ENCODE assay signal across 18 cellular contexts in genomic region chr1:193110246-193110645, GRCh38. TPM values are rescaled to one million over a fixed set of nuclear protein-coding genes. Genes with fewer than 3 reads are reported as not detected.
DNase-seq lines count a peak whose midpoint lies in the region; ATAC-seq, FAIRE-seq and TF ChIP-seq lines count a peak whose summit lies in the region.
"Had no signal": no experiment of that assay in that cellular context is flagged by ENCODE, and none has a peak within 500 bp of the region (broad histone marks: within the 10 kb centered on the region; RNA-seq: fewer than 3 reads in every experiment).

No MANE protein-coding gene starts in this region.

- H2BK120ac ChIP-seq in trophoblast cell (ENCODE audit: insufficient read depth, low read length, poor library complexity), result no peak overlapping the region

- no peak overlapping the region for H2BK5ac ChIP-seq in trophoblast cell (ENCODE audit: low read depth, low read length, poor library complexity)

- RAD21 ChIA-PET in GM12878 (lab: Charles Lee; ENCODE audit: unreplicated experiment), result interaction anchor here (1.1 kb wide), 1 partner anchor 40 kb away, joined by 4 read pairs; no protein-coding TSS in a partner anchor

- no TSS peak for BruUV-seq in GM12878 (replicated peaks; lab: Mats Ljungman, UMichigan)

- H3K4me2 ChIP-seq in SK-N-SH, result no peak overlapping the region
- H3K4me2 ChIP-seq in GM12878 (ENCODE audit: control insufficient read depth, insufficient read depth), result no peak overlapping the region
- no peak overlapping the region for H3K4me2 ChIP-seq in trophoblast cell (ENCODE audit: low read length)
- H3K4me2 ChIP-seq: BLaER1 treated with 17β-estradiol and CSF1 and Interleukin-3, amounts not matched to agents 10 nM and 100 nM had no signal

- H3K27ac ChIP-seq in SK-N-SH (ENCODE audit: low read depth in 2 of 2, low read length in 1 of 2) (no peak overlapping the region), GM12878 (ENCODE audit: control insufficient read depth, insufficient read depth) (no peak overlapping the region), trophoblast cell (ENCODE audit: low read depth, low read length) (no peak overlapping the region)
- H3K27ac ChIP-seq: 22Rv1; BLaER1 treated with 17β-estradiol and CSF1 and Interleukin-3, amounts not matched to agents 10 nM and 100 nM had no signal

- no peak overlapping the region for H4K91ac ChIP-seq in trophoblast cell (ENCODE audit: low read depth, low read length)

- H2AFZ ChIP-seq in SK-N-SH (ENCODE audit: low read depth) (0 out of 2 replicates have a peak overlapping the region, but pooled peaks have one; percentile 88), GM12878 (ENCODE audit: control insufficient read depth, low read depth, low read length) (no peak overlapping the region), trophoblast cell (ENCODE audit: insufficient read depth, low read length, poor library complexity) (no peak overlapping the region)

- WGBS in SK-N-SH (ENCODE audit: low lambda C conversion rate), result 100% methylated on average over 1 of the region's 1 CpG
- WGBS in GM12878 (ENCODE audit: insufficient coverage, insufficient replicate concordance, low lambda C conversion rate, missing lambda C conversion rate), result 56% methylated on average over 1 of the region's 1 CpG
- no CpG with 5 or more reads among the region's 1 CpG for WGBS in trophoblast cell (ENCODE audit: extremely low coverage, insufficient coverage, insufficient read length)

- no peak for ATAC-seq in SK-N-SH treated with all-trans-retinoic acid at 6 μM for 48 hours
- ATAC-seq in GM12878, result no peak
- no peak for ATAC-seq in HG03045 (IDR thresholded peaks at IDR 0.05; ENCODE audit: unreplicated experiment)
- ATAC-seq: CD8-positive, alpha-beta T cell had no signal

- H3K36me3 ChIP-seq in SK-N-SH (replicated peaks in 1 of 2; ENCODE audit: control insufficient read depth in 1 of 2, insufficient read depth in 2 of 2, low read length in 1 of 2), result no peaks in the 10 kb centered on the region
- H3K36me3 ChIP-seq in GM12878 (ENCODE audit: control insufficient read depth in 2 of 2, insufficient read depth in 2 of 2, low read length in 1 of 2), result no peaks in the 10 kb centered on the region
- H3K36me3 ChIP-seq in trophoblast cell (ENCODE audit: control insufficient read depth in 1 of 2, insufficient read depth in 2 of 2, low read length in 2 of 2), result no peaks in the 10 kb centered on the region
- H3K36me3 ChIP-seq: BLaER1 treated with 17β-estradiol and CSF1 and Interleukin-3, amounts not matched to agents 10 nM and 100 nM had no signal

- H3K23ac ChIP-seq in trophoblast cell (ENCODE audit: low read length), result no peak overlapping the region

- no peak overlapping the region for H4K12ac ChIP-seq in trophoblast cell (ENCODE audit: low read depth, low read length)

- H3K9ac ChIP-seq in SK-N-SH (no peak overlapping the region), GM12878 (ENCODE audit: control insufficient read depth, insufficient read depth, low read length) (no peak overlapping the region), trophoblast cell (ENCODE audit: low read length) (no peak overlapping the region)
- H3K9ac ChIP-seq: BLaER1 treated with 17β-estradiol and CSF1 and Interleukin-3, amounts not matched to agents 10 nM and 100 nM had no signal

- DNase-seq in SK-N-SH (no peak), GM12878 (ENCODE audit: low read depth, low spot score) (no peak), trophoblast cell (no peak), NOMO-1 treated with DMSO at 0.1 percent for 48 hours (lab: John Stamatoyannopoulos, UW; ENCODE audit: unreplicated experiment) (no peak), retina (no peak), NCI-H1092 treated with DMSO at 0.1 percent for 48 hours (lab: John Stamatoyannopoulos, UW) (no peak)
- DNase-seq: CD8-positive, alpha-beta T cell; DMS153; KG1; NCI-H1105; NCI-H146; NCI-H2029; NCI-H2227 treated with DMSO at 0.1 percent for 48 hours; NCI-H510A had no signal

- no peak overlapping the region for H4K8ac ChIP-seq in trophoblast cell (ENCODE audit: low read depth, low read length)

- FAIRE-seq in GM12878 (lab: Jason Lieb, UNC), result peak; percentile 41

- in situ Hi-C loops in GM12878 (cut with MboI), result no loop called here

- TF ChIP-seq RAD21 in SK-N-SH (IDR thresholded peaks at IDR 0.05; ENCODE audit: low read length) (no peak), GM12878 (IDR thresholded peaks at IDR 0.05; ENCODE audit: insufficient read depth, low read depth, low read length) (no peak)

- H2BK12ac ChIP-seq in trophoblast cell (ENCODE audit: low read length), result peak overlapping the region; percentile 58

- H3K79me1 ChIP-seq in trophoblast cell (ENCODE audit: low read length), result peaks cover 2% of the 10 kb centered on the region

- no peaks in the 10 kb centered on the region for H3K27me3 ChIP-seq in SK-N-SH (ENCODE audit: insufficient read depth)
- H3K27me3 ChIP-seq in GM12878 (replicated peaks in 1 of 2; ENCODE audit: control insufficient read depth in 2 of 2, insufficient read depth in 2 of 2, low read length in 1 of 2), result no peaks in the 10 kb centered on the region
- H3K27me3 ChIP-seq in trophoblast cell (ENCODE audit: insufficient read depth, low read length), result no peaks in the 10 kb centered on the region
- H3K27me3 ChIP-seq: BLaER1 treated with 17β-estradiol and CSF1 and Interleukin-3, amounts not matched to agents 10 nM and 100 nM had no signal

- no peak overlapping the region for H3K14ac ChIP-seq in trophoblast cell (ENCODE audit: low read length)

- H3K4me1 ChIP-seq in SK-N-SH (ENCODE audit: control insufficient read depth in 1 of 2, insufficient read depth in 2 of 2, low read depth in 1 of 2, low read length in 1 of 2) (peaks cover 2 to 15% of the 10 kb centered on the region in 2 experiments; a peak in 2 of 4 replicates), GM12878 (ENCODE audit: control insufficient read depth, insufficient read depth, low read length) (0 out of 2 replicates have a peak, but pooled peaks cover 3% of the 10 kb centered on the region), trophoblast cell (ENCODE audit: control insufficient read depth in 1 of 2, insufficient read depth in 2 of 2, low read length in 2 of 2) (peaks cover 2 to 7% of the 10 kb centered on the region in 2 experiments)

- H3F3A ChIP-seq in SK-N-SH (replicated peaks; ENCODE audit: insufficient read depth), result peaks cover 13% of the 10 kb centered on the region

- intact Hi-C loops in GM12878 (cut with micrococcal nuclease; ENCODE audit: unreplicated experiment), result no loop called here

- TF ChIP-seq CTCF in SK-N-SH (IDR thresholded peaks at IDR 0.05) (no peak), GM12878 (IDR thresholded peaks at IDR 0.05 in 2 of 3, conservative IDR thresholded peaks at IDR 0.05 in 1 of 3; ENCODE audit: control insufficient read depth in 2 of 3, extremely low read depth in 1 of 3, insufficient read depth in 1 of 3, low read depth in 3 of 3, low read length in 3 of 3) (no peak)

- H4K20me1 ChIP-seq in SK-N-SH (ENCODE audit: insufficient read depth) (no peaks in the 10 kb centered on the region), GM12878 (ENCODE audit: control insufficient read depth, insufficient read depth) (no peaks in the 10 kb centered on the region)
- H4K20me1 ChIP-seq: BLaER1 treated with 17β-estradiol and CSF1 and Interleukin-3, amounts not matched to agents 10 nM and 100 nM had no signal

- no peak for TF ChIP-seq EP300 in SK-N-SH (IDR thresholded peaks at IDR 0.05; ENCODE audit: borderline replicate concordance in 1 of 2, low read depth in 1 of 2, low read length in 1 of 2)
- TF ChIP-seq EP300 in GM12878 (IDR thresholded peaks at IDR 0.05; ENCODE audit: borderline replicate concordance in 1 of 2, control insufficient read depth in 1 of 2, low read depth in 2 of 2, low read length in 2 of 2), result no peak

- no peak overlapping the region for H3K18ac ChIP-seq in trophoblast cell (ENCODE audit: low read length)

- no peaks in the 10 kb centered on the region for H3K9me3 ChIP-seq in SK-N-SH
- H3K9me3 ChIP-seq in GM12878 (replicated peaks; ENCODE audit: control insufficient read depth, insufficient read depth, low read length), result no peaks in the 10 kb centered on the region
- no peaks in the 10 kb centered on the region for H3K9me3 ChIP-seq in trophoblast cell (ENCODE audit: insufficient read depth, low read depth, low read length)
- H3K9me3 ChIP-seq: BLaER1 treated with 17β-estradiol and CSF1 and Interleukin-3, amounts not matched to agents 10 nM and 100 nM had no signal

- POLR2A ChIA-PET in SK-N-SH (lab: Yijun Ruan, JAX) (no interaction called here), GM12878 (lab: Charles Lee) (no interaction called here)

- SMC1A ChIA-PET in GM12878 (lab: Charles Lee; ENCODE audit: uncharacterized antibody, unreplicated experiment), result interaction anchor here (1.5 kb wide), 1 partner anchor 13 kb away, joined by 4 read pairs; no protein-coding TSS in a partner anchor

- CTCF ChIA-PET in SK-N-SH (lab: Yijun Ruan, JAX), result interaction anchor here (5.8 kb wide), 1 partner anchor 11 kb away, joined by 35 read pairs; the partner anchor contains the start of gene CDC73
- CTCF ChIA-PET in GM12878 (lab: Yijun Ruan, JAX), result no interaction called here

- no peaks in the 10 kb centered on the region for H3K9me2 ChIP-seq in SK-N-SH

- H2AK5ac ChIP-seq in trophoblast cell (ENCODE audit: low read length), result no peak overlapping the region

- H3K4me3 ChIP-seq in SK-N-SH (ENCODE audit: low read depth in 2 of 2, low read length in 1 of 2), result no peak overlapping the region
- no peak overlapping the region for H3K4me3 ChIP-seq in GM12878
- no peak overlapping the region for H3K4me3 ChIP-seq in trophoblast cell (ENCODE audit: low read depth, low read length)
- H3K4me3 ChIP-seq: BLaER1 treated with 17β-estradiol and CSF1 and Interleukin-3, amounts not matched to agents 10 nM and 100 nM had no signal

- no peak overlapping the region for H3K4ac ChIP-seq in trophoblast cell (ENCODE audit: low read depth, low read length)

- H3K79me2 ChIP-seq in SK-N-SH (ENCODE audit: insufficient read depth) (no peaks in the 10 kb centered on the region), GM12878 (ENCODE audit: control insufficient read depth, insufficient read depth, low read length) (no peaks in the 10 kb centered on the region), trophoblast cell (ENCODE audit: control insufficient read depth, insufficient read depth, low read length, poor library complexity) (peaks cover 2% of the 10 kb centered on the region)

- no peak for TF ChIP-seq POLR2A in GM12878 (IDR thresholded peaks at IDR 0.05; ENCODE audit: low read depth, low read length)

RNA-seq across cellular contexts. Expression of gene GLRX2, which starts 5.0 kb away (rescaled TPM):
- polyA plus RNA-seq in SK-N-SH (2012; rRNA removed), result 9.4 and 12.8 TPM in 2 replicates
- 13.4 and 23.8 TPM in 2 replicates for polyA plus RNA-seq in SK-N-SH (2012; cell fraction: cytosol; rRNA removed)
- polyA plus RNA-seq in SK-N-SH (2012; cell fraction: nucleus; rRNA removed), result 2.5 and 4.6 TPM in 2 replicates
- 4.8 and 6.3 TPM in 2 replicates for total RNA-seq in GM12878 (2013; cell fraction: nucleolus; rRNA removed)
- total RNA-seq in GM12878 (2014; rRNA removed), result 18.0 and 21.2 TPM in 2 replicates
- total RNA-seq in GM12878 (2014; rRNA removed; fragmentation: Illumina TruSeq; extraction: Trizol), result 15.2 and 16.5 TPM in 2 replicates
- total RNA-seq in GM12878 (2021), result 19.7 and 21.4 TPM in 2 replicates
- 12.0 TPM for polyA plus RNA-seq in GM12878 (2011; ENCODE audit: low read depth)
- 16.7 and 33.4 TPM in 2 replicates for polyA plus RNA-seq in GM12878 (2011; rRNA removed)
- polyA plus RNA-seq in GM12878 (2011; cell fraction: cytosol; rRNA removed), result 6.4 and 8.3 TPM in 2 replicates
- polyA plus RNA-seq in GM12878 (2011; cell fraction: nucleus; rRNA removed), result 5.2 and 6.2 TPM in 2 replicates
- 12.4 and 12.6 TPM in 2 replicates for polyA plus RNA-seq in GM12878 (2012)
- 15.5 and 19.5 TPM in 2 replicates for polyA plus RNA-seq in GM12878 (2014; fragmentation: Illumina TruSeq; extraction: Trizol)
- 1 to 10 TPM; 5.5 to 7.8 TPM for polyA plus RNA-seq in GM12878 (2014; fragmentation: Nextera tagmentation; extraction: Ambion mirVana)
- 14.2 and 20.0 TPM in 2 replicates for polyA plus RNA-seq in GM12878 (2014; rRNA removed)
- 10 to 100 TPM; 59.9 to 67.6 TPM for polyA plus RNA-seq in GM12878 (2016; fragmentation: Nextera tagmentation; extraction: Ambion mirVana)
- polyA minus RNA-seq in GM12878 (2011; rRNA and poly(A)+ RNA removed), result 1.2 and 2.8 TPM in 2 replicates
- polyA minus RNA-seq in GM12878 (2011; cell fraction: cytosol; rRNA and poly(A)+ RNA removed), result 1.9 and 2.0 TPM in 2 replicates
- 1.6 and 3.3 TPM in 2 replicates for polyA minus RNA-seq in GM12878 (2011; cell fraction: nucleus; rRNA and poly(A)+ RNA removed)
- 16.4 and 18.4 TPM in 2 replicates for polyA plus RNA-seq in trophoblast cell (2013)

RNA-seq across cellular contexts. Expression of gene CDC73, which starts 11.6 kb away (rescaled TPM):
- polyA plus RNA-seq in SK-N-SH (2012; rRNA removed) (13.4 and 17.3 TPM in 2 replicates), GM12878 (2011; rRNA removed) (38.7 and 57.5 TPM in 2 replicates), GM12878 (2014; fragmentation: Illumina TruSeq; extraction: Trizol) (22.0 and 23.3 TPM in 2 replicates), GM12878 (2014; fragmentation: Nextera tagmentation; extraction: Ambion mirVana) (10 to 100 TPM; 21.0 to 21.3 TPM), GM12878 (2014; rRNA removed) (13.8 and 14.8 TPM in 2 replicates), GM12878 (2016; fragmentation: Nextera tagmentation; extraction: Ambion mirVana) (10 to 100 TPM; 37.5 to 43.4 TPM)
- polyA plus RNA-seq in SK-N-SH (2012; cell fraction: cytosol; rRNA removed), result 20.4 and 27.5 TPM in 2 replicates
- polyA plus RNA-seq in SK-N-SH (2012; cell fraction: nucleus; rRNA removed), result 6.4 and 7.7 TPM in 2 replicates
- 77.3 and 78.7 TPM in 2 replicates for total RNA-seq in GM12878 (2013; cell fraction: nucleolus; rRNA removed)
- total RNA-seq in GM12878 (2014; rRNA removed) (10.6 and 11.1 TPM in 2 replicates), GM12878 (2014; rRNA removed; fragmentation: Illumina TruSeq; extraction: Trizol) (14.2 and 15.3 TPM in 2 replicates), GM12878 (2021) (34.5 and 42.8 TPM in 2 replicates)
- polyA plus RNA-seq in GM12878 (2011; ENCODE audit: low read depth), result 16.1 TPM
- polyA plus RNA-seq in GM12878 (2011; cell fraction: cytosol; rRNA removed), result 11.5 and 13.5 TPM in 2 replicates
- 15.3 and 15.4 TPM in 2 replicates for polyA plus RNA-seq in GM12878 (2011; cell fraction: nucleus; rRNA removed)
- polyA plus RNA-seq in GM12878 (2012), result 14.1 and 20.6 TPM in 2 replicates
- polyA minus RNA-seq in GM12878 (2011; rRNA and poly(A)+ RNA removed), result 26.9 and 58.4 TPM in 2 replicates
- 18.4 and 20.0 TPM in 2 replicates for polyA minus RNA-seq in GM12878 (2011; cell fraction: cytosol; rRNA and poly(A)+ RNA removed)
- 27.7 and 52.1 TPM in 2 replicates for polyA minus RNA-seq in GM12878 (2011; cell fraction: nucleus; rRNA and poly(A)+ RNA removed)
- polyA plus RNA-seq in trophoblast cell (2013), result 24.2 and 24.6 TPM in 2 replicates

RNA-seq across cellular contexts. Expression of gene RO60, which starts 50.8 kb away (rescaled TPM):
- 6.4 and 10.6 TPM in 2 replicates for polyA plus RNA-seq in SK-N-SH (2012; rRNA removed)
- 9.4 and 9.6 TPM in 2 replicates for polyA plus RNA-seq in SK-N-SH (2012; cell fraction: cytosol; rRNA removed)
- 8.7 and 10.3 TPM in 2 replicates for polyA plus RNA-seq in SK-N-SH (2012; cell fraction: nucleus; rRNA removed)
- total RNA-seq in GM12878 (2013; cell fraction: nucleolus; rRNA removed), result 121 and 132 TPM in 2 replicates
- 93.9 and 111 TPM in 2 replicates for total RNA-seq in GM12878 (2014; rRNA removed)
- total RNA-seq in GM12878 (2014; rRNA removed; fragmentation: Illumina TruSeq; extraction: Trizol), result 88.1 and 94.9 TPM in 2 replicates
- total RNA-seq in GM12878 (2021), result 65.5 and 72.4 TPM in 2 replicates
- polyA plus RNA-seq in GM12878 (2011; ENCODE audit: low read depth), result 7.8 TPM
- polyA plus RNA-seq in GM12878 (2011; rRNA removed), result 34.7 and 46.1 TPM in 2 replicates
- 15.3 and 21.1 TPM in 2 replicates for polyA plus RNA-seq in GM12878 (2011; cell fraction: cytosol; rRNA removed)
- 18.9 and 20.4 TPM in 2 replicates for polyA plus RNA-seq in GM12878 (2011; cell fraction: nucleus; rRNA removed)
- 17.1 and 26.4 TPM in 2 replicates for polyA plus RNA-seq in GM12878 (2012)
- 21.7 and 26.4 TPM in 2 replicates for polyA plus RNA-seq in GM12878 (2014; fragmentation: Illumina TruSeq; extraction: Trizol)
- 100 to 1,000 TPM in 1 of 2 experiments, 10 to 100 TPM in 1; 25.4 to 103 TPM for polyA plus RNA-seq in GM12878 (2014; fragmentation: Nextera tagmentation; extraction: Ambion mirVana)
- 21.1 and 28.3 TPM in 2 replicates for polyA plus RNA-seq in GM12878 (2014; rRNA removed)
- polyA plus RNA-seq in GM12878 (2016; fragmentation: Nextera tagmentation; extraction: Ambion mirVana), result 100 to 1,000 TPM; 121 to 143 TPM
- polyA minus RNA-seq in GM12878 (2011; rRNA and poly(A)+ RNA removed), result 128 and 140 TPM in 2 replicates
- 50.5 and 57.3 TPM in 2 replicates for polyA minus RNA-seq in GM12878 (2011; cell fraction: cytosol; rRNA and poly(A)+ RNA removed)
- polyA minus RNA-seq in GM12878 (2011; cell fraction: nucleus; rRNA and poly(A)+ RNA removed), result 40.3 and 61.2 TPM in 2 replicates
- polyA plus RNA-seq in trophoblast cell (2013), result 21.3 TPM in 2 replicates

RNA-seq across cellular contexts. Expression of gene UCHL5, which starts 51.1 kb away (rescaled TPM):
- 14.9 and 15.7 TPM in 2 replicates for polyA plus RNA-seq in SK-N-SH (2012; rRNA removed)
- 20.3 and 28.4 TPM in 2 replicates for polyA plus RNA-seq in SK-N-SH (2012; cell fraction: cytosol; rRNA removed)
- 15.7 and 19.3 TPM in 2 replicates for polyA plus RNA-seq in SK-N-SH (2012; cell fraction: nucleus; rRNA removed)
- 81.5 and 104 TPM in 2 replicates for total RNA-seq in GM12878 (2013; cell fraction: nucleolus; rRNA removed)
- total RNA-seq in GM12878 (2014; rRNA removed), result 30.1 and 34.8 TPM in 2 replicates
- total RNA-seq in GM12878 (2014; rRNA removed; fragmentation: Illumina TruSeq; extraction: Trizol), result 56.0 and 57.2 TPM in 2 replicates
- total RNA-seq in GM12878 (2021), result 62.0 and 64.1 TPM in 2 replicates
- polyA plus RNA-seq in GM12878 (2011; ENCODE audit: low read depth), result 22.5 TPM
- polyA plus RNA-seq in GM12878 (2011; rRNA removed), result 55.4 and 81.9 TPM in 2 replicates
- polyA plus RNA-seq in GM12878 (2011; cell fraction: cytosol; rRNA removed), result 14.1 and 14.5 TPM in 2 replicates
- 19.6 and 23.3 TPM in 2 replicates for polyA plus RNA-seq in GM12878 (2011; cell fraction: nucleus; rRNA removed)
- 36.2 and 44.4 TPM in 2 replicates for polyA plus RNA-seq in GM12878 (2012)
- 98.1 and 109 TPM in 2 replicates for polyA plus RNA-seq in GM12878 (2014; fragmentation: Illumina TruSeq; extraction: Trizol)
- 10 to 100 TPM; 36.5 to 45.6 TPM for polyA plus RNA-seq in GM12878 (2014; fragmentation: Nextera tagmentation; extraction: Ambion mirVana)
- 64.0 and 66.3 TPM in 2 replicates for polyA plus RNA-seq in GM12878 (2014; rRNA removed)
- 100 to 1,000 TPM; 169 to 179 TPM for polyA plus RNA-seq in GM12878 (2016; fragmentation: Nextera tagmentation; extraction: Ambion mirVana)
- 26.2 and 33.0 TPM in 2 replicates for polyA minus RNA-seq in GM12878 (2011; rRNA and poly(A)+ RNA removed)
- 13.7 and 13.9 TPM in 2 replicates for polyA minus RNA-seq in GM12878 (2011; cell fraction: cytosol; rRNA and poly(A)+ RNA removed)
- 27.6 and 32.0 TPM in 2 replicates for polyA minus RNA-seq in GM12878 (2011; cell fraction: nucleus; rRNA and poly(A)+ RNA removed)
- polyA plus RNA-seq in trophoblast cell (2013), result 20.5 and 21.4 TPM in 2 replicates
